ENCODE assay signal across 1 cellular context in the genomic region with DNA sequence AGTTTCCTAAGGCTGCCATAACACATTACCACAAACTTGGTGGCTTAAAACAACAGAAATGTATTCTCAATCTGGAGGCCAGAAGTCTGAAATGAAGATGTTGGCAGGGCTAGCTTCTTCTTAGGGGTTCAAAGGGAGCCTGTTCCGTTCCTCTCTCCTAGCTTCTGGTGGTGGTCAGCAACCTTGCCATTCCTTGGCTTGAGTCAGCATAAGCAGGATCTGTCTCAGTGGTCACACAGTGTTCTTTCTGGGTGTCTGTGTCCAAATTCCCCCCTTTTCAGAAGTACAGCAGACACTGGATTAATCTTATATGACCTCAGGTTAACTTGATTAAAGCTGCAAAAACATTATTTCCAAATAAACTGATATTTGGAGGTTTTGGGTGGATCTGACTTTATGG.
TF ChIP-seq lines count a peak whose summit lies in the region.

No MANE protein-coding gene starts in this region.

TF ChIP-seq in SK-N-SH treated with all-trans-retinoic acid at 6 μM for 48 hours, 23 proteins besides CTCF, POLR2A, EP300 and RAD21 (continued from another document):
- TF ChIP-seq, protein P1, sequence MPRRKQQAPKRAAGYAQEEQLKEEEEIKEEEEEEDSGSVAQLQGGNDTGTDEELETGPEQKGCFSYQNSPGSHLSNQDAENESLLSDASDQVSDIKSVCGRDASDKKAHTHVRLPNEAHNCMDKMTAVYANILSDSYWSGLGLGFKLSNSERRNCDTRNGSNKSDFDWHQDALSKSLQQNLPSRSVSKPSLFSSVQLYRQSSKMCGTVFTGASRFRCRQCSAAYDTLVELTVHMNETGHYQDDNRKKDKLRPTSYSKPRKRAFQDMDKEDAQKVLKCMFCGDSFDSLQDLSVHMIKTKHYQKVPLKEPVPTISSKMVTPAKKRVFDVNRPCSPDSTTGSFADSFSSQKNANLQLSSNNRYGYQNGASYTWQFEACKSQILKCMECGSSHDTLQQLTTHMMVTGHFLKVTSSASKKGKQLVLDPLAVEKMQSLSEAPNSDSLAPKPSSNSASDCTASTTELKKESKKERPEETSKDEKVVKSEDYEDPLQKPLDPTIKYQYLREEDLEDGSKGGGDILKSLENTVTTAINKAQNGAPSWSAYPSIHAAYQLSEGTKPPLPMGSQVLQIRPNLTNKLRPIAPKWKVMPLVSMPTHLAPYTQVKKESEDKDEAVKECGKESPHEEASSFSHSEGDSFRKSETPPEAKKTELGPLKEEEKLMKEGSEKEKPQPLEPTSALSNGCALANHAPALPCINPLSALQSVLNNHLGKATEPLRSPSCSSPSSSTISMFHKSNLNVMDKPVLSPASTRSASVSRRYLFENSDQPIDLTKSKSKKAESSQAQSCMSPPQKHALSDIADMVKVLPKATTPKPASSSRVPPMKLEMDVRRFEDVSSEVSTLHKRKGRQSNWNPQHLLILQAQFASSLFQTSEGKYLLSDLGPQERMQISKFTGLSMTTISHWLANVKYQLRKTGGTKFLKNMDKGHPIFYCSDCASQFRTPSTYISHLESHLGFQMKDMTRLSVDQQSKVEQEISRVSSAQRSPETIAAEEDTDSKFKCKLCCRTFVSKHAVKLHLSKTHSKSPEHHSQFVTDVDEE (CRISPR knock-in tag; IDR thresholded peaks at IDR 0.05) = no peak
